18 cellular contexts compared by ENCODE assay signal in the genomic region with DNA sequence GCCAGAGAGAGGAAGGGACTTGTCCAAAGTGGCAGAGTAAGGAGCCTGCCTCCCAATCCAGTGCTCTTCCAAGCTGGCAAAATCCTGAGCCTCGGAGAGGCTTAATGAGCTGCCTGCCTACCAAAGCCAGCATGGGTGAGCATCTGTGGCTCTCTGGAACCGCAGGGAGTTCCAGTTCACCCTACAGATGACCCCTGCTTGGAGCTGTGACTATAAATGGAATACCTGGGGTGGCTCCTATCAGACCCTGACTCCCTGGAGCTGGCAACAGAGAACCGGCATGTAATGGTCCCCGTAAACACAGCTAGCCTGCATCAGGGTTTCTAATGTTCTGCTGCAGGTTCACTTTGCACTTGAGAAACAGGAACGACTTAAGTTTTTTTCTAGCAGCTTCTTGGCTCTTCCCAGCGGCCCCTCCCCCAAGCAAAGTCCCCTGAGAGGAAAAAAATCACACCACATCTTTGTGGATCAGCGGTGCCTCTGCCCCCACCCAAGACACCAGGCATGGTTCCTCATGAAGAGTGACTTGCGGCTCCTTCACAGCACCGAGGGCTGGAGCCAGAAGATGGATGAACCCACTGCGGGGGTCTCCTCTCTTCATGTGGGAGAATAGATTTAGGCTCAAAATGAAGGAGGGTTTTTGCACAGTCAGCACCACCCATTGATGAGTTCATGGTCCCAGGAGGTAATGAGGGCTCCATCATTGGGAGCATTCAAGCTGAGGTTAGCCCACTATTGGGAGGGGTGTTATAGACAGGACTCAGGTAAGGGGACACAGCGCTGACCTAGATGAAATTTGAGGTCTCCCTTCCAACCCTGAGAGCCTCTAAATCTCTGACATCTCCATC.
"Had no signal": no experiment of that assay in that cellular context is flagged by ENCODE, and none has a peak within 500 bp of the region (broad histone marks: within the 10 kb centered on the region; RNA-seq: fewer than 3 reads in every experiment).

No MANE protein-coding gene starts in this region.

- H3K4me3 ChIP-seq: ascending aorta, gastroesophageal sphincter, mucosa of descending colon, upper lobe of right lung had no signal

- H3K4me1 ChIP-seq: ascending aorta, gastroesophageal sphincter had no signal

- DNase-seq: activated CD4-positive, alpha-beta T cell treated with anti-CD3 and anti-CD28 coated beads, Interleukin-2, amount 10 ng/mL, durations not matched to agents 7 days and 5 days; activated gamma-delta T cell; cortex of kidney; effector CD4-positive, alpha-beta T cell; immature natural killer cell; naive thymus-derived CD4-positive, alpha-beta T cell; retina; stimulated activated CD8-positive, alpha-beta memory T cell treated with anti-CD3 and anti-CD28 coated beads, Interleukin-4, amount 100 ng/mL, for 48 hours; stimulated activated naive CD4-positive, alpha-beta T cell; T-helper 9 cell; upper lobe of right lung had no signal

- H3K9me3 Mint-ChIP-seq: activated CD4-positive, alpha-beta T cell treated with anti-CD3 and anti-CD28 coated beads, Interleukin-2, amount 10 ng/mL, durations not matched to agents 7 days and 5 days; activated naive CD4-positive, alpha-beta T cell treated with anti-CD3 and anti-CD28 coated beads, Interleukin-2, amount 50 U/mL, for 24 hours; immature natural killer cell; memory B cell had no signal

- ATAC-seq: activated CD4-positive, CD25-positive, alpha-beta regulatory T cell treated with anti-CD3 and anti-CD28 coated beads, Interleukin-2, amount 50 U/mL, for 24 hours; esophagus mucosa; gastroesophageal sphincter; mucosa of descending colon; naive thymus-derived CD4-positive, alpha-beta T cell; upper lobe of right lung had no signal

- H3K36me3 ChIP-seq: ascending aorta, gastroesophageal sphincter, upper lobe of right lung had no signal

- H3K27ac Mint-ChIP-seq: activated CD4-positive, alpha-beta T cell treated with anti-CD3 and anti-CD28 coated beads, Interleukin-2, amount 10 ng/mL, durations not matched to agents 7 days and 5 days; activated naive CD4-positive, alpha-beta T cell treated with anti-CD3 and anti-CD28 coated beads, Interleukin-2, amount 50 U/mL, for 24 hours; memory B cell had no signal

- H3K4me3 Mint-ChIP-seq: activated CD4-positive, alpha-beta T cell treated with anti-CD3 and anti-CD28 coated beads, Interleukin-2, amount 10 ng/mL, durations not matched to agents 7 days and 5 days; activated naive CD4-positive, alpha-beta T cell treated with anti-CD3 and anti-CD28 coated beads, Interleukin-2, amount 50 U/mL, for 24 hours; memory B cell; naive thymus-derived CD4-positive, alpha-beta T cell had no signal

- H3K9me3 ChIP-seq: ascending aorta, gastroesophageal sphincter, mucosa of descending colon, upper lobe of right lung had no signal

- H3K27me3 ChIP-seq: ascending aorta had no signal

- H3K27ac ChIP-seq: ascending aorta, gastroesophageal sphincter, upper lobe of right lung had no signal

- H3K36me3 Mint-ChIP-seq: activated naive CD4-positive, alpha-beta T cell treated with anti-CD3 and anti-CD28 coated beads, Interleukin-2, amount 50 U/mL, for 24 hours; immature natural killer cell; memory B cell; naive thymus-derived CD4-positive, alpha-beta T cell had no signal
